ENCODE assay signal across 8 cellular contexts in the genomic region with DNA sequence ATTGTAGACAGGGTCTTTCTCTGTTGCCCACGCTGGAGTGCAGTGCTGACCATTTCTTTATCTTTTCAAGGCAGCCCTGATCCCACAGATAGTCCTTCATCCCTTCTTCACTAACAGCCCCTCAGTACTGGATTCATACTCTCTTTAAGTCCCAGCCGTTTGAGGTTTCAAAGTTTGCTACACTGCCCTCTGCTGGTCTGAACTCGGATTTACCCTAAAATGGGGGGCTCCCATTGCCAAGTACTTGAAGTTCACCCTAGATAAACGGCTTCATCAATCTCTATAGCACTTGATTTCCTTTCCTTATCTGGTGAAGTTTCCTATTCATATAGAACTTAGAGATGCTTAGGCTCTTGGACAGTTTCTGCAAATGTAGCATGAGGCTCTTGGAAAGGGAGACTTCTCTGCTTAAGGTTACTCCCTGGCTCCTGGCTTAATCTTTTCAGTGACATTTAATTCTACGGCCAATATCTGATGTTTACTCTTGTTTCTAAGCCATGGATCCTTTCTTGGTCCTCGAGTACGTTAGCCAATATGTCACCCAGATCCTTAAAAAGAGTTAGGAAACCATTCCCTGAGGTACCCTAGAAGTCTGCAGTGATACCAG. TPM values are rescaled to one million over a fixed set of nuclear protein-coding genes. Genes with fewer than 3 reads are reported as not detected.
DNase-seq lines count a peak whose midpoint lies in the region; ATAC-seq and TF ChIP-seq lines count a peak whose summit lies in the region.

No MANE protein-coding gene starts in this region.

- POLR2A ChIA-PET in activated CD4-positive, alpha-beta memory T cell treated with anti-CD3 and anti-CD28 coated beads, Interleukin-2, amount 10 ng/mL, durations not matched to agents 7 days and 5 days (lab: Charles Lee): no interaction called here

- H3K4me2 ChIP-seq in neural cell (ENCODE audit: low read length): no peak overlapping the region

- no peaks in the 10 kb centered on the region for H3K79me2 ChIP-seq in neural cell (replicated peaks; ENCODE audit: insufficient read depth, low read length)

- peak; percentile 70 for ATAC-seq in HG03066 (IDR thresholded peaks at IDR 0.05; ENCODE audit: low read depth, unreplicated experiment)

- H3K4me1 Mint-ChIP-seq in activated CD4-positive, alpha-beta memory T cell treated with anti-CD3 and anti-CD28 coated beads, Interleukin-2, amount 10 ng/mL, durations not matched to agents 7 days and 5 days: peaks cover 3% of the 10 kb centered on the region
- peaks cover 16% of the 10 kb centered on the region for H3K4me1 Mint-ChIP-seq in endothelial cell (ENCODE audit: unreplicated experiment)

- no peaks in the 10 kb centered on the region for H3K4me1 ChIP-seq in tibial artery

- H3K27ac ChIP-seq in neural cell (ENCODE audit: low read length) (no peak overlapping the region), tibial artery (no peak overlapping the region)

- H4K20me1 ChIP-seq in neural cell (ENCODE audit: insufficient read depth): no peaks in the 10 kb centered on the region

- no peaks in the 10 kb centered on the region for H3F3A ChIP-seq in neural cell (ENCODE audit: insufficient read depth, low read length, poor library complexity, severe bottlenecking)

- H3K9me3 ChIP-seq in neural cell (ENCODE audit: low read length) (no peaks in the 10 kb centered on the region), tibial artery (no peaks in the 10 kb centered on the region)

- DNase-seq in GM12865 (ENCODE audit: low read depth): peak; percentile 77
- DNase-seq in NCI-H774 (lab: John Stamatoyannopoulos, UW): peak; percentile 40
- DNase-seq in activated CD4-positive, alpha-beta memory T cell treated with anti-CD3 and anti-CD28 coated beads, Interleukin-2, amount 10 ng/mL, durations not matched to agents 7 days and 5 days: peak; percentile 69
- peak; percentile 69 for DNase-seq in endothelial cell (ENCODE audit: low spot score)
- DNase-seq in tibial artery: peak in 1 of 2 donors; percentile 28
- DNase-seq in HK-2 (ENCODE audit: unreplicated experiment): no peak

- H3K36me3 ChIP-seq in neural cell (ENCODE audit: insufficient read depth, low read length) (no peaks in the 10 kb centered on the region), tibial artery (no peaks in the 10 kb centered on the region)

- H3K9me2 ChIP-seq in neural cell (ENCODE audit: insufficient read depth, low read length): no peaks in the 10 kb centered on the region

- no peaks in the 10 kb centered on the region for H3K27me3 ChIP-seq in neural cell (ENCODE audit: insufficient read depth, low read depth, low read length)
- no peaks in the 10 kb centered on the region for H3K27me3 ChIP-seq in tibial artery

- H3K9ac ChIP-seq in neural cell (ENCODE audit: low read length): no peak overlapping the region

- no peak overlapping the region for H2AFZ ChIP-seq in neural cell (ENCODE audit: low read depth, low read length)

- no peak for TF ChIP-seq RAD21 in neural cell (conservative IDR thresholded peaks at IDR 0.05)

- H3K9me3 Mint-ChIP-seq in activated CD4-positive, alpha-beta memory T cell treated with anti-CD3 and anti-CD28 coated beads, Interleukin-2, amount 10 ng/mL, durations not matched to agents 7 days and 5 days: no peaks in the 10 kb centered on the region
- H3K9me3 Mint-ChIP-seq in endothelial cell (ENCODE audit: unreplicated experiment): no peaks in the 10 kb centered on the region

- no peak overlapping the region for H3K4me3 ChIP-seq in GM12865 (ENCODE audit: low read depth, low read length)
- H3K4me3 ChIP-seq in neural cell (ENCODE audit: low read length): no peak overlapping the region
- H3K4me3 ChIP-seq in tibial artery: no peak overlapping the region

- intact Hi-C loops in tibial artery (cut with DNase I; ENCODE audit: low total_unique reads): no loop called here

- H3K27me3 Mint-ChIP-seq in activated CD4-positive, alpha-beta memory T cell treated with anti-CD3 and anti-CD28 coated beads, Interleukin-2, amount 10 ng/mL, durations not matched to agents 7 days and 5 days: peaks cover 8% of the 10 kb centered on the region
- H3K27me3 Mint-ChIP-seq in endothelial cell (ENCODE audit: unreplicated experiment): peaks cover 4% of the 10 kb centered on the region

- no peak for TF ChIP-seq EP300 in neural cell (conservative IDR thresholded peaks at IDR 0.05; ENCODE audit: poor library complexity, severe bottlenecking)

- H3K36me3 Mint-ChIP-seq in activated CD4-positive, alpha-beta memory T cell treated with anti-CD3 and anti-CD28 coated beads, Interleukin-2, amount 10 ng/mL, durations not matched to agents 7 days and 5 days (ENCODE audit: low read depth): no peaks in the 10 kb centered on the region
- no peaks in the 10 kb centered on the region for H3K36me3 Mint-ChIP-seq in endothelial cell (ENCODE audit: low read depth, unreplicated experiment)

- TF ChIP-seq CTCF in GM12865 (IDR thresholded peaks at IDR 0.05; ENCODE audit: insufficient read depth, low read depth, low read length, missing control alignments): peak; percentile 68
- peak; percentile 79 for TF ChIP-seq CTCF in endothelial cell (IDR thresholded peaks at IDR 0.05; ENCODE audit: unreplicated experiment)
- peak; percentile 29 for TF ChIP-seq CTCF in neural cell (IDR thresholded peaks at IDR 0.05; ENCODE audit: poor library complexity, severe bottlenecking)
- TF ChIP-seq CTCF in tibial artery (IDR thresholded peaks at IDR 0.05): peak; percentile 47 to 49

- no peak overlapping the region for H3K4me3 Mint-ChIP-seq in activated CD4-positive, alpha-beta memory T cell treated with anti-CD3 and anti-CD28 coated beads, Interleukin-2, amount 10 ng/mL, durations not matched to agents 7 days and 5 days
- H3K4me3 Mint-ChIP-seq in endothelial cell (ENCODE audit: unreplicated experiment): no peak overlapping the region

- CTCF ChIA-PET in activated CD4-positive, alpha-beta memory T cell treated with anti-CD3 and anti-CD28 coated beads, Interleukin-2, amount 10 ng/mL, durations not matched to agents 7 days and 5 days (lab: Charles Lee): interaction anchor here (2.5 kb wide), 1 partner anchor 336 kb away, joined by 23 read pairs; no protein-coding TSS in a partner anchor

- H3K27ac Mint-ChIP-seq in activated CD4-positive, alpha-beta memory T cell treated with anti-CD3 and anti-CD28 coated beads, Interleukin-2, amount 10 ng/mL, durations not matched to agents 7 days and 5 days: no peak overlapping the region
- no peak overlapping the region for H3K27ac Mint-ChIP-seq in endothelial cell (ENCODE audit: unreplicated experiment)

TF ChIP-seq in neural cell, 6 proteins besides CTCF, POLR2A, EP300 and RAD21:
- no peak for TF ChIP-seq SMC3 (conservative IDR thresholded peaks at IDR 0.05; ENCODE audit: poor library complexity)
- TF ChIP-seq POLR2AphosphoS5 (IDR thresholded peaks at IDR 0.05): no peak
- TF ChIP-seq MXI1 (conservative IDR thresholded peaks at IDR 0.05; ENCODE audit: poor library complexity, severe bottlenecking): no peak
- no peak for TF ChIP-seq TAF1 (IDR thresholded peaks at IDR 0.05; ENCODE audit: low read depth)
- TF ChIP-seq, protein P1, sequence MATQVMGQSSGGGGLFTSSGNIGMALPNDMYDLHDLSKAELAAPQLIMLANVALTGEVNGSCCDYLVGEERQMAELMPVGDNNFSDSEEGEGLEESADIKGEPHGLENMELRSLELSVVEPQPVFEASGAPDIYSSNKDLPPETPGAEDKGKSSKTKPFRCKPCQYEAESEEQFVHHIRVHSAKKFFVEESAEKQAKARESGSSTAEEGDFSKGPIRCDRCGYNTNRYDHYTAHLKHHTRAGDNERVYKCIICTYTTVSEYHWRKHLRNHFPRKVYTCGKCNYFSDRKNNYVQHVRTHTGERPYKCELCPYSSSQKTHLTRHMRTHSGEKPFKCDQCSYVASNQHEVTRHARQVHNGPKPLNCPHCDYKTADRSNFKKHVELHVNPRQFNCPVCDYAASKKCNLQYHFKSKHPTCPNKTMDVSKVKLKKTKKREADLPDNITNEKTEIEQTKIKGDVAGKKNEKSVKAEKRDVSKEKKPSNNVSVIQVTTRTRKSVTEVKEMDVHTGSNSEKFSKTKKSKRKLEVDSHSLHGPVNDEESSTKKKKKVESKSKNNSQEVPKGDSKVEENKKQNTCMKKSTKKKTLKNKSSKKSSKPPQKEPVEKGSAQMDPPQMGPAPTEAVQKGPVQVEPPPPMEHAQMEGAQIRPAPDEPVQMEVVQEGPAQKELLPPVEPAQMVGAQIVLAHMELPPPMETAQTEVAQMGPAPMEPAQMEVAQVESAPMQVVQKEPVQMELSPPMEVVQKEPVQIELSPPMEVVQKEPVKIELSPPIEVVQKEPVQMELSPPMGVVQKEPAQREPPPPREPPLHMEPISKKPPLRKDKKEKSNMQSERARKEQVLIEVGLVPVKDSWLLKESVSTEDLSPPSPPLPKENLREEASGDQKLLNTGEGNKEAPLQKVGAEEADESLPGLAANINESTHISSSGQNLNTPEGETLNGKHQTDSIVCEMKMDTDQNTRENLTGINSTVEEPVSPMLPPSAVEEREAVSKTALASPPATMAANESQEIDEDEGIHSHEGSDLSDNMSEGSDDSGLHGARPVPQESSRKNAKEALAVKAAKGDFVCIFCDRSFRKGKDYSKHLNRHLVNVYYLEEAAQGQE (IDR thresholded peaks at IDR 0.05; ENCODE audit: borderline replicate concordance): no peak
- TF ChIP-seq EZH2 (IDR thresholded peaks at IDR 0.05; ENCODE audit: borderline replicate concordance, insufficient read depth, low read length, poor library complexity, severe bottlenecking): no peak

RNA-seq across cellular contexts. Expression of a gene that starts 21.4 kb away (rescaled TPM):
- total RNA-seq in activated CD4-positive, alpha-beta memory T cell treated with anti-CD3 and anti-CD28 coated beads, Interleukin-2, amount 10 ng/mL, durations not matched to agents 7 days and 5 days: 10 to 100 TPM; 43.7 to 44.3 TPM
- 39.6 TPM for total RNA-seq in endothelial cell (ENCODE audit: unreplicated experiment)
- polyA plus RNA-seq in neural cell: 24.5 and 28.9 TPM in 2 replicates
- 36.8 and 40.1 TPM in 2 replicates for polyA minus RNA-seq in neural cell

Comparison
In these comparisons a context has a peak if more than half of its experiments do, and no peak if none do; other contexts are left out.
1. CTCF ChIP-seq: peak in every context shown above with its lines; median percentile 79 in endothelial cell; 68 in GM12865; 48 in tibial artery; 29 in neural cell.